ENCODE assay signal across 27 cellular contexts in genomic region chr3:43727930-43728329, GRCh38. TPM values are rescaled to one million over a fixed set of nuclear protein-coding genes. Genes with fewer than 3 reads are reported as not detected.
DNase-seq lines count a peak whose midpoint lies in the region; ATAC-seq and TF ChIP-seq lines count a peak whose summit lies in the region.
"Had no signal": no experiment of that assay in that cellular context is flagged by ENCODE, and none has a peak within 500 bp of the region (broad histone marks: within the 10 kb centered on the region; RNA-seq: fewer than 3 reads in every experiment).

No MANE protein-coding gene starts in this region.

- TF ChIP-seq CTCF in astrocyte of the spinal cord (IDR thresholded peaks at IDR 0.05; ENCODE audit: low read depth, low read length) = no peak
- no peak for TF ChIP-seq CTCF in fibroblast of villous mesenchyme (IDR thresholded peaks at IDR 0.05; ENCODE audit: insufficient read depth, low read depth, low read length)

- peaks cover 45% of the 10 kb centered on the region for H3K4me1 ChIP-seq in ACC112 (ENCODE audit: control insufficient read depth, insufficient read depth, low read length, unreplicated experiment)
- H3K4me1 ChIP-seq: BE2C, HAP-1, prostate gland, upper lobe of right lung had no signal

- H3K79me2 ChIP-seq in ACC112 (ENCODE audit: control insufficient read depth, insufficient read depth, low read length, unreplicated experiment) = no peaks in the 10 kb centered on the region

- H3K27ac ChIP-seq in ACC112 (ENCODE audit: low read depth, low read length) = peak overlapping the region; percentile 78
- H3K27ac ChIP-seq: coronary artery, prostate gland, upper lobe of right lung had no signal

- in situ Hi-C loops in astrocyte of the spinal cord (cut with HindIII; ENCODE audit: low sequenced_read_pairs) = no loop called here

- H3K36me3 ChIP-seq in ACC112 (ENCODE audit: insufficient read depth, low read length) = no peaks in the 10 kb centered on the region
- H3K36me3 ChIP-seq: BE2C, HAP-1, prostate gland, upper lobe of right lung had no signal

- ATAC-seq in HG03378 (IDR thresholded peaks at IDR 0.05; ENCODE audit: unreplicated experiment) (no peak), GM19467 (IDR thresholded peaks at IDR 0.05; ENCODE audit: unreplicated experiment) (no peak)
- ATAC-seq: effector memory CD8-positive, alpha-beta T cell; Right ventricle myocardium inferior; upper lobe of right lung had no signal

- H3K4me3 ChIP-seq in ACC112 (ENCODE audit: low read depth, low read length) = no peak overlapping the region
- no peak overlapping the region for H3K4me3 ChIP-seq in astrocyte of the spinal cord (ENCODE audit: low read depth, low read length)
- no peak overlapping the region for H3K4me3 ChIP-seq in fibroblast of villous mesenchyme (ENCODE audit: low read depth, low read length)
- H3K4me3 ChIP-seq: coronary artery, HAP-1, prostate gland, upper lobe of right lung had no signal

- DNase-seq in HS-5 (ENCODE audit: low read depth) (peak; percentile 34), astrocyte of the spinal cord (ENCODE audit: low read depth, low spot score) (peak; percentile 69), fibroblast of villous mesenchyme (ENCODE audit: low read depth) (peak; percentile 10), SKM-1 (lab: John Stamatoyannopoulos, UW; ENCODE audit: unreplicated experiment) (no peak)
- DNase-seq in activated CD8-positive, alpha-beta memory T cell treated with anti-CD3 and anti-CD28 coated beads, Interleukin-2, amount 50 U/mL, for 48 hours = no peak
- DNase-seq: 8988T; activated CD4-positive, alpha-beta memory T cell treated with anti-CD3 and anti-CD28 coated beads, Interleukin-2, amount 10 ng/mL, durations not matched to agents 7 days and 5 days; activated effector memory CD4-positive, alpha-beta T cell treated with Interleukin-2 at 50 U/mL for 16 hours; activated naive CD8-positive, alpha-beta T cell treated with anti-CD3 and anti-CD28 coated beads, Interleukin-2, amount 10 ng/mL, durations not matched to agents 7 days and 5 days; BE2C; DMS79; effector memory CD8-positive, alpha-beta T cell; glutamatergic neuron; kidney glomerular epithelial cell; NCI-H2029 treated with DMSO at 0.1 percent for 48 hours; NCI-H446; OCI-M1; stimulated activated CD4-positive, alpha-beta T cell treated with anti-CD3 and anti-CD28 coated beads, Interleukin-2, amount 100 ng/mL, for 24 hours; SW 1271; upper lobe of right lung had no signal

- H2AFZ ChIP-seq in ACC112 (ENCODE audit: low read length, unreplicated experiment) = no peak overlapping the region

- H3K27me3 ChIP-seq in ACC112 (ENCODE audit: insufficient read depth, low read length) = no peaks in the 10 kb centered on the region
- H3K27me3 ChIP-seq: BE2C, upper lobe of right lung had no signal

RNA-seq across cellular contexts. Expression of gene ABHD5, which starts 37.2 kb away (rescaled TPM):
- total RNA-seq in fibroblast of villous mesenchyme = 14.8 and 25.9 TPM in 2 replicates

Comparison
In these comparisons a context has a peak if more than half of its experiments do, and no peak if none do; other contexts are left out.
1. DNase-seq: peak in HS-5 (single experiment), astrocyte of the spinal cord (single experiment) and fibroblast of villous mesenchyme (single experiment); none in SKM-1 (single experiment) and activated CD8-positive, alpha-beta memory T cell treated with anti-CD3 and anti-CD28 coated beads, Interleukin-2, amount 50 U/mL, for 48 hours (single experiment).